8 cellular contexts compared by ENCODE assay signal in genomic region chr16:74296465-74297295, GRCh38. TPM values are rescaled to one million over a fixed set of nuclear protein-coding genes. Genes with fewer than 3 reads are reported as not detected.
DNase-seq lines count a peak whose midpoint lies in the region; ATAC-seq, FAIRE-seq and TF ChIP-seq lines count a peak whose summit lies in the region.

Gene PSMD7 (plus strand): TSS chr16:74296814. CDS start chr16:74296915, 101 bp downstream.

- H3K9me3 Mint-ChIP-seq in chondrocyte (ENCODE audit: low read depth): peaks cover 5% of the 10 kb centered on the region

- H3K27me3 Mint-ChIP-seq in chondrocyte (ENCODE audit: low read depth): no peaks in the 10 kb centered on the region

- peaks cover 0 to 5% of the 10 kb centered on the region in 2 donors for H3K9me3 ChIP-seq in kidney (ENCODE audit: control insufficient read depth in 1 of 2, low read length in 2 of 2)

- H3K36me3 Mint-ChIP-seq in chondrocyte (ENCODE audit: low read depth): peaks cover 15% of the 10 kb centered on the region

- peaks cover 35% of the 10 kb centered on the region for H3K4me1 Mint-ChIP-seq in chondrocyte (ENCODE audit: low read depth)

- TF ChIP-seq CTCF in chondrocyte (IDR thresholded peaks at IDR 0.05) (no peak), kidney (IDR thresholded peaks at IDR 0.05; ENCODE audit: borderline replicate concordance, extremely low read depth, insufficient read depth) (no peak)

- ATAC-seq in HG03378 (IDR thresholded peaks at IDR 0.05; ENCODE audit: unreplicated experiment): peak; percentile 92

- TF ChIP-seq POLR2A in GM19099 (IDR thresholded peaks at IDR 0.05; ENCODE audit: extremely low read depth, insufficient read length, low read depth): peak; percentile 86

- H3K4me3 Mint-ChIP-seq in chondrocyte (ENCODE audit: unreplicated experiment): peak within 1 kb of the TSS; percentile 74

- H3K36me3 ChIP-seq in kidney (ENCODE audit: control insufficient read depth in 1 of 2, insufficient read depth in 2 of 2, low read length in 2 of 2): peaks cover 13 to 26% of the 10 kb centered on the region in 2 donors

- peak within 1 kb of the TSS; percentile 95 to 98 for H3K27ac ChIP-seq in kidney (ENCODE audit: low read depth in 2 of 2, low read length in 2 of 2)

- intact Hi-C loops in kidney (cut with DNase I): no loop called here

- DNase-seq in AML-193 (lab: John Stamatoyannopoulos, UW) (peak; percentile 81), NCI-H510A (lab: John Stamatoyannopoulos, UW) (peak; percentile 69), chondrocyte (ENCODE audit: low spot score) (peak; percentile 96), kidney (peak; percentile 97)
- peak; percentile 77 to 86 for DNase-seq in activated CD4-positive, alpha-beta T cell treated with anti-CD3 and anti-CD28 coated beads for 24 hours (ENCODE audit: low read depth in 2 of 2)
- DNase-seq in stimulated activated CD4-positive, alpha-beta T cell treated with anti-CD3 and anti-CD28 coated beads, Interleukin-15, amount 100 ng/mL, for 1 hour (ENCODE audit: low read depth in 1 of 2, low spot score in 1 of 2): peak; percentile 71 to 79

- H3K27ac Mint-ChIP-seq in chondrocyte (ENCODE audit: unreplicated experiment): peak within 1 kb of the TSS; percentile 99

- peaks cover 0 to 6% of the 10 kb centered on the region in 2 donors for H3K4me1 ChIP-seq in kidney (ENCODE audit: control insufficient read depth in 1 of 2, insufficient read depth in 1 of 2, low read depth in 1 of 2, low read length in 2 of 2)

- peak within 1 kb of the TSS; percentile 90 to 97 for H3K9ac ChIP-seq in kidney (ENCODE audit: low read length in 2 of 2)

- FAIRE-seq in kidney (lab: Jason Lieb, UNC): no peak

- H3K4me3 ChIP-seq in kidney (ENCODE audit: low read length in 2 of 2): peak within 1 kb of the TSS; percentile 93 to 98

RNA-seq across cellular contexts. Expression of gene PSMD7, which starts in this region (rescaled TPM):
- total RNA-seq in chondrocyte (76.4 to 85.0 TPM (median 82.4 TPM) in 3 replicates), kidney (60.7 TPM)
- 69.6 TPM for polyA plus RNA-seq in kidney (ENCODE audit: insufficient read depth, low read depth, low replicate concordance)

Comparison
In these comparisons a context has a peak if more than half of its experiments do, and no peak if none do; other contexts are left out.
1. Peak in every context shown above with its lines: DNase-seq, ATAC-seq, H3K4me3 ChIP-seq and H3K27ac ChIP-seq.